9 cellular contexts compared by ENCODE assay signal in the genomic region with DNA sequence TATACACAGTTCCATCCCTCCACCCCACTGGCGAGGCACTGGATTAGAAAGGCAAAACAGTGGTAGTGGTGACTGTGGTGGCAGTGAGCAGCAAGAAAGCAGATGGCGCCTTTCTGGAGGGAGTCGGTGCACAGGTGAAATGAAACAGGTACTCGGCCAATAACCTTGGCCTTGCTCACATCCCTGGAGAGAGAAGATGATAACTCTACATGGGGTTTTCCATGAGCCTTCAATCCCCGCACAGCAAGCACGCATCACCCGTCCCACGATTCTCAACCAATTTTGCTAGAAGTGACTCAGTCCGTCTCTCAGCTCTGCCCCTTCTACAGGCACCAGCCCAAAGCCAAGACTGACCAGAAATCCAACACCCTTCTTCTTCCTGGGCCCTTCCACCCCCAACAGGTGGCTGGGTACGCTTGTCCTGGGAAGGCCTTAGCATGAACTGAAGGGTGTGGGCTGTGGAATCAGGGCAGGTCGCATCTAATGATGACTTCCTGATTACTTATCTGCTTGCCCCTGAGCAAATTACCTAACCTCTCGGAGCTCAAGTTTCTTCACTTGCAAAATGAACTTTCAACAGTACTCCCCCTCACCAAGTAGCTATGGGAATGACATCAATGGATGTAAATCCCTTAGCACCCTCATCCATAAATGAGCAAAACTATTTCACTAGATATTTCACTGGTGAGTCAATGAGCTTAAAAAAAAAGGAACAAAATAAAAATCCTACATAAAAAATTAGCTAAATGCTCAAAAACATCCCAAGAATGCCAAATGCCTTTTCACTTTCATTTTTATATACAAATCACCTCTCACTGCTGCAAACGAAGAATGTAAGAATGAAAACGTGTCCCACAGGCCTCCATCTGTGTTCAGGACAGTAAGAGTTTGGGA. TPM values are rescaled to one million over a fixed set of nuclear protein-coding genes. Genes with fewer than 3 reads are reported as not detected.
A peak's percentile ranks its signal among the peaks of the same experiment; 100 is the strongest.
DNase-seq lines count a peak whose midpoint lies in the region; ATAC-seq and TF ChIP-seq lines count a peak whose summit lies in the region.
"Had no signal": no experiment of that assay in that cellular context is flagged by ENCODE, and none has a peak within 500 bp of the region (broad histone marks: within the 10 kb centered on the region; RNA-seq: fewer than 3 reads in every experiment).

No MANE protein-coding gene starts in this region.

- H3K27ac ChIP-seq in PC-3 (ENCODE audit: low read length) (0 out of 2 replicates have a peak overlapping the region, but pooled peaks have one; percentile 9), osteoblast (ENCODE audit: low read depth, low read length) (peak overlapping the region; percentile 87)

- POLR2A ChIA-PET in PC-3 (lab: Charles Lee; ENCODE audit: unreplicated experiment): no interaction called here

- intact Hi-C loops in PC-3 (cut with micrococcal nuclease): no loop called here

- H3K9me3 ChIP-seq in PC-3 (ENCODE audit: low read length) (no peaks in the 10 kb centered on the region), osteoblast (ENCODE audit: low read depth, low read length) (no peaks in the 10 kb centered on the region)

- H2AFZ ChIP-seq in PC-3 (ENCODE audit: low read length) (no peak overlapping the region), osteoblast (ENCODE audit: low read length) (peak overlapping the region; percentile 52)

- H3F3A ChIP-seq in PC-3 (ENCODE audit: low read length, unreplicated experiment): no peaks in the 10 kb centered on the region

- no peaks in the 10 kb centered on the region for H3K27me3 ChIP-seq in PC-3 (ENCODE audit: low read length)
- no peaks in the 10 kb centered on the region for H3K27me3 ChIP-seq in osteoblast (ENCODE audit: insufficient read depth, low read length)

- no peaks in the 10 kb centered on the region for H3K9me2 ChIP-seq in PC-3 (replicated peaks; ENCODE audit: low read length)

- BruUV-seq in PC-3 (replicated peaks; lab: Mats Ljungman, UMichigan): no TSS peak

- H3K4me2 ChIP-seq in PC-3 (ENCODE audit: low read length): peak overlapping the region; percentile 6; the same call in 1 of the 2 replicates
- peak overlapping the region; percentile 80 for H3K4me2 ChIP-seq in osteoblast (ENCODE audit: insufficient read depth, low read length)

- ATAC-seq in GM21825 (IDR thresholded peaks at IDR 0.05; ENCODE audit: unreplicated experiment): peak; percentile 25
- peak; percentile 48 for ATAC-seq in PC-3
- ATAC-seq: Panc1 had no signal

- H3K27ac Mint-ChIP-seq in endothelial cell (ENCODE audit: unreplicated experiment): no peak overlapping the region

- peaks cover 15% of the 10 kb centered on the region for H3K36me3 Mint-ChIP-seq in endothelial cell (ENCODE audit: low read depth, unreplicated experiment)

- H3K4me1 ChIP-seq in PC-3 (ENCODE audit: insufficient read depth, low read length) (peaks cover 26% of the 10 kb centered on the region), osteoblast (ENCODE audit: insufficient read depth, low read length) (peaks cover 46% of the 10 kb centered on the region)

- H3K9ac ChIP-seq in PC-3 (ENCODE audit: low read length): no peak overlapping the region

- H3K27me3 Mint-ChIP-seq in endothelial cell (ENCODE audit: unreplicated experiment): peaks cover 1% of the 10 kb centered on the region

- H3K9me3 Mint-ChIP-seq in endothelial cell (ENCODE audit: unreplicated experiment): no peaks in the 10 kb centered on the region

- H3K4me3 ChIP-seq in PC-3 (ENCODE audit: low read length) (no peak overlapping the region), cardiac fibroblast (replicated peaks in 1 of 2; ENCODE audit: low read depth in 2 of 2, low read length in 2 of 2) (no peak overlapping the region), osteoblast (ENCODE audit: insufficient read depth, low read length) (peak overlapping the region; percentile 45)

- no peak overlapping the region for H3K4me3 Mint-ChIP-seq in endothelial cell (ENCODE audit: unreplicated experiment)

- H4K20me1 ChIP-seq in PC-3 (ENCODE audit: low read length): peaks cover 26% of the 10 kb centered on the region
- peaks cover 4% of the 10 kb centered on the region for H4K20me1 ChIP-seq in osteoblast (ENCODE audit: insufficient read depth, low read length)

- H3K4me1 Mint-ChIP-seq in endothelial cell (ENCODE audit: unreplicated experiment): peaks cover 36% of the 10 kb centered on the region

- H3K36me3 ChIP-seq in PC-3 (ENCODE audit: low read depth, low read length) (peaks cover 13% of the 10 kb centered on the region), osteoblast (ENCODE audit: insufficient read depth, low read length) (no peaks in the 10 kb centered on the region)

- H3K79me2 ChIP-seq in PC-3 (ENCODE audit: low read length): peaks cover 94% of the 10 kb centered on the region
- H3K79me2 ChIP-seq in osteoblast (ENCODE audit: insufficient read depth, low read length): peaks cover 88% of the 10 kb centered on the region

- no peak for TF ChIP-seq CTCF in PC-3 (conservative IDR thresholded peaks at IDR 0.05; ENCODE audit: low read depth, low read length)
- no peak for TF ChIP-seq CTCF in cardiac fibroblast (IDR thresholded peaks at IDR 0.05; ENCODE audit: low read depth, low read length)
- no peak for TF ChIP-seq CTCF in osteoblast (IDR thresholded peaks at IDR 0.05; ENCODE audit: extremely low read depth, low read depth, low read length)
- no peak for TF ChIP-seq CTCF in endothelial cell (IDR thresholded peaks at IDR 0.05; ENCODE audit: unreplicated experiment)

- DNase-seq in Daoy (ENCODE audit: low read depth): peak; percentile 61
- peak; percentile 43 for DNase-seq in PC-3
- peak; percentile 88 to 93 for DNase-seq in cardiac fibroblast (ENCODE audit: low read depth in 2 of 2)
- DNase-seq in osteoblast (ENCODE audit: insufficient read length, low spot score, missing footprints): no peak
- DNase-seq in NCI-H345 (lab: John Stamatoyannopoulos, UW): no peak
- DNase-seq in C1 segment of cervical spinal cord (lab: John Stamatoyannopoulos, UW): no peak
- DNase-seq in endothelial cell (ENCODE audit: low spot score): no peak

- CTCF ChIA-PET in PC-3 (lab: Charles Lee): interaction anchor here (0.7 kb wide), 1 partner anchor 84 kb away, joined by 3 read pairs; no protein-coding TSS in a partner anchor

RNA-seq across cellular contexts. Expression of a gene that starts 18.0 kb away (rescaled TPM):
- 75.6 and 136 TPM in 2 replicates for total RNA-seq in Daoy (2014; rRNA removed; shearing (Covaris generic))
- total RNA-seq in PC-3 (2014; rRNA removed) (106 and 110 TPM in 2 replicates), osteoblast (82.2 and 102 TPM in 2 replicates), endothelial cell (ENCODE audit: unreplicated experiment) (155 TPM)

Comparison
In these comparisons a context has a peak if more than half of its experiments do, and no peak if none do; other contexts are left out.
1. DNase-seq: peak in Daoy (single experiment), PC-3 (single experiment) and cardiac fibroblast (2 of 2); none in osteoblast (single experiment), NCI-H345 (single experiment), C1 segment of cervical spinal cord (0 of 14) and endothelial cell (single experiment).